1 cellular context compared by ENCODE assay signal in the genomic region with DNA sequence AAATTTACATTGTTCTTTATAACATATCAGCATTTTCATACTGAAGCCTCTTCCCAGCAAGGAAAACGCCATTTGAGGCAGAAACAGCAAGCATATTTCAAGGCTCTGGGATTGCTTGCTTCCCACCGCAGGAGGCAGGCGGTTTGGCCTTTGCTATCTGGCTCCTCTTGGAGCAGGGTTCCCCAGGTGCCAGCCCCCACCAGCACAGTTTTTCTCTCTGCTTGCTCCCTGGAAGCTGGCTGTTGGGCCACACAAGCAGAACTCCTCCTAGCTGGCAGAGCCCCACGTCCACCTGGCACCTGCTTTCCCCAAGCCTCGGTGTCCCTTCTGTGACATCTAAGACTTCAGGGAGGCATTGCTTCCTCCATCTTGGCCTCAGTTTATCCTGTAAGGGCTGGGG.
TF ChIP-seq lines count a peak whose summit lies in the region.

No MANE protein-coding gene starts in this region.

TF ChIP-seq in GM23338, 12 proteins besides CTCF, POLR2A, EP300 and RAD21 (continued from another document):
- TF ChIP-seq ZNF462 (CRISPR knock-in tag; IDR thresholded peaks at IDR 0.05), result no peak
- no peak for TF ChIP-seq JUNB (IDR thresholded peaks at IDR 0.05; ENCODE audit: unreplicated experiment)
TF ChIP-seq in GM23338: peak in this region for 0.
